ENCODE assay signal across 1 cellular context in the genomic region with DNA sequence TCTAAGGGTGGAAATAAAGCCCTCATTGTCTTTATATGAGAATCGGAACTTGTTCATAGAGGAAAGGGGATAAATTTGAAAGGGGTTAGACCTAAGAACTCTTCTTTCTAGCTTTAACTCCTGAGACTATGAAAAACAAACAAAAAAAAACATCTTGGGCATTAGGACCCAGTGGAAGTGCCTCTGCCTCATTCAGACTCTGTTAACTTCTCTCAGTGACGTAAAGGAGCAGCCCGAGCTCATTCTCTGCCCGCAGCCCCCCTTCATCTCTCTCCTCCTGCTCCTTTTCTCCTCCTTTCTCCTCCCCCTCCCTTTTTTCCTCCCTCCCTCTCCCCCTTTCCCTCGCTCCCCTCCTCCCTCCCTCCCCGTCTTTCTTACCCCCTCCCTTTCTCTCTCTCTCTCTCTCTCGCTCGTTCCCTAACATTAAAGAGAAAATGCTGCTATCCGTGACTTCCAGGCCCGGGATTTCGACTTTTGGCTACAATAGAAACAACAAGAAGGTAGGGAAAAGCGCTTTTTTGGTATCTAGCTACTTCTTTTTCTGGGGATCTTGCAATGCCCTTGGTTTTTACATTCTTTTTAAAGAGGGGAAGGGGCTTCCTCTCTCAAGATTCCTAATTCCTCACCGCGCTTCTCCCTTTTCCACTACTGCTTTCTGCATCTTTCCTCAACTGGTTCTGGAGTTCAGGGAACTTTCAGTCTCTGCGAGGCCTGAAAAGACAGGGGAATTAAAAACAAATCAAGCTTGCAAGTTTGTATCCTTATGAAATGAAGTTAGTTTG.
A peak's percentile ranks its signal among the peaks of the same experiment; 100 is the strongest.
TF ChIP-seq lines count a peak whose summit lies in the region.

Gene RBMS2, plus strand, starts transcription at position 231 of the 782 bp plus-strand sequence. Its CDS starts 204 bp downstream, at position 435.

TF ChIP-seq in K562, 482 proteins besides CTCF, POLR2A, EP300 and RAD21 (continued from another document):
- TF ChIP-seq, protein P1, sequence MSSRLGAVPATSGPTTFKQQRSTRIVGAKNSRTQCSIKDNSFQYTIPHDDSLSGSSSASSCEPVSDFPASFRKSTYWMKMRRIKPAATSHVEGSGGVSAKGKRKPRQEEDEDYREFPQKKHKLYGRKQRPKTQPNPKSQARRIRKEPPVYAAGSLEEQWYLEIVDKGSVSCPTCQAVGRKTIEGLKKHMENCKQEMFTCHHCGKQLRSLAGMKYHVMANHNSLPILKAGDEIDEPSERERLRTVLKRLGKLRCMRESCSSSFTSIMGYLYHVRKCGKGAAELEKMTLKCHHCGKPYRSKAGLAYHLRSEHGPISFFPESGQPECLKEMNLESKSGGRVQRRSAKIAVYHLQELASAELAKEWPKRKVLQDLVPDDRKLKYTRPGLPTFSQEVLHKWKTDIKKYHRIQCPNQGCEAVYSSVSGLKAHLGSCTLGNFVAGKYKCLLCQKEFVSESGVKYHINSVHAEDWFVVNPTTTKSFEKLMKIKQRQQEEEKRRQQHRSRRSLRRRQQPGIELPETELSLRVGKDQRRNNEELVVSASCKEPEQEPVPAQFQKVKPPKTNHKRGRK (tag; IDR thresholded peaks at IDR 0.05): peak; percentile 96
- TF ChIP-seq POLR2G (IDR thresholded peaks at IDR 0.05; ENCODE audit: low read depth, low read length) (no peak), ARNT (IDR thresholded peaks at IDR 0.05) (0 out of 4 replicates have a peak, but pooled peaks of 1 of the 2 experiments have one; percentile 40), CREM (IDR thresholded peaks at IDR 0.05; ENCODE audit: low read depth) (peak; percentile 87), ZNF444 (CRISPR knock-in tag; IDR thresholded peaks at IDR 0.05) (peak; percentile 75; the same call in 1 of the 2 replicates), KDM1A (IDR thresholded peaks at IDR 0.05) (peak in 1 of 2 experiments; percentile 91; a peak in 2 of 4 replicates), MBD2 (IDR thresholded peaks at IDR 0.05; ENCODE audit: borderline replicate concordance, low read depth) (no peak), RB1 (IDR thresholded peaks at IDR 0.05; ENCODE audit: low read depth) (no peak), ATF1 (CRISPR knock-in tag; IDR thresholded peaks at IDR 0.05) (no peak), ATF1 (tag; IDR thresholded peaks at IDR 0.05) (peak; percentile 79), HDAC1 (IDR thresholded peaks at IDR 0.05) (peak in 1 of 2 experiments; percentile 25; a peak in 1 of 4 replicates)
- TF ChIP-seq, protein P2, sequence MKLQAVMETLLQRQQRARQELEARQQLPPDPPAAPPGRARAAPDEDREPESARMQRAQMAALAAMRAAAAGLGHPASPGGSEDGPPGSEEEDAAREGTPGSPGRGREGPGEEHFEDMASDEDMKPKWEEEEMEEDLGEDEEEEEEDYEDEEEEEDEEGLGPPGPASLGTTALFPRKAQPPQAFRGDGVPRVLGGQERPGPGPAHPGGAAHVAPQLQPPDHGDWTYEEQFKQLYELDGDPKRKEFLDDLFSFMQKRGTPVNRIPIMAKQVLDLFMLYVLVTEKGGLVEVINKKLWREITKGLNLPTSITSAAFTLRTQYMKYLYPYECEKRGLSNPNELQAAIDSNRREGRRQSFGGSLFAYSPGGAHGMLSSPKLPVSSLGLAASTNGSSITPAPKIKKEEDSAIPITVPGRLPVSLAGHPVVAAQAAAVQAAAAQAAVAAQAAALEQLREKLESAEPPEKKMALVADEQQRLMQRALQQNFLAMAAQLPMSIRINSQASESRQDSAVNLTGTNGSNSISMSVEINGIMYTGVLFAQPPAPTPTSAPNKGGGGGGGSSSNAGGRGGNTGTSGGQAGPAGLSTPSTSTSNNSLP (IDR thresholded peaks at IDR 0.05; ENCODE audit: borderline replicate concordance, low read depth, low read length): no peak
